ENCODE assay signal across 12 cellular contexts in genomic region chr4:26723216-26723615, GRCh38.
DNase-seq lines count a peak whose midpoint lies in the region; ATAC-seq and TF ChIP-seq lines count a peak whose summit lies in the region.
"Had no signal": no experiment of that assay in that cellular context is flagged by ENCODE, and none has a peak within 500 bp of the region (broad histone marks: within the 10 kb centered on the region; RNA-seq: fewer than 3 reads in every experiment).

No MANE protein-coding gene starts in this region.

- H3K4me1 Mint-ChIP-seq in Caco-2 (ENCODE audit: low read depth, unreplicated experiment): no peaks in the 10 kb centered on the region

- H3K27me3 Mint-ChIP-seq in Caco-2 (ENCODE audit: insufficient read depth, unreplicated experiment): no peaks in the 10 kb centered on the region

- H3K4me1 ChIP-seq in SJSA1 (replicated peaks): peaks cover 7% of the 10 kb centered on the region; the same call in 1 of the 2 replicates
- no peaks in the 10 kb centered on the region for H3K4me1 ChIP-seq in right atrium auricular region
- H3K4me1 ChIP-seq in Caco-2: peaks cover under 1% of the 10 kb centered on the region; the same call in 1 of the 2 replicates
- peaks cover 0 to 6% of the 10 kb centered on the region in 2 donors for H3K4me1 ChIP-seq in adrenal gland (replicated peaks in 1 of 2)
- H3K4me1 ChIP-seq: tibial nerve had no signal

- ATAC-seq in GM19438 (IDR thresholded peaks at IDR 0.05; ENCODE audit: low read depth, unreplicated experiment): peak; percentile 88
- ATAC-seq in HG02970 (IDR thresholded peaks at IDR 0.05; ENCODE audit: low FRiP score, unreplicated experiment): peak; percentile 68

- POLR2A ChIA-PET in HEK293T (lab: Yijun Ruan, JAX): interaction anchor here (1.5 kb wide), 1 partner anchor 134 kb away, joined by 3 read pairs; no protein-coding TSS in a partner anchor
- POLR2A ChIA-PET in Caco-2 (lab: Charles Lee): no interaction called here

- TF ChIP-seq CTCF in GM13976 (IDR thresholded peaks at IDR 0.05; ENCODE audit: borderline replicate concordance, control extremely low read depth, extremely low read depth, insufficient read depth, missing control alignments) (no peak), right atrium auricular region (IDR thresholded peaks at IDR 0.05) (no peak), Caco-2 (IDR thresholded peaks at IDR 0.05; ENCODE audit: insufficient read depth in 1 of 2, low read depth in 1 of 2, low read length in 1 of 2, severe bottlenecking in 1 of 2, unreplicated experiment in 1 of 2) (no peak), adrenal gland (IDR thresholded peaks at IDR 0.05) (no peak)

- H3K27me3 ChIP-seq in SJSA1 (replicated peaks) (no peaks in the 10 kb centered on the region), right atrium auricular region (no peaks in the 10 kb centered on the region), Caco-2 (replicated peaks; ENCODE audit: control insufficient read depth, insufficient read depth, low read length) (no peaks in the 10 kb centered on the region), adrenal gland (no peaks in the 10 kb centered on the region)
- H3K27me3 ChIP-seq: tibial nerve had no signal

- intact Hi-C loops in Caco-2 (cut with micrococcal nuclease; ENCODE audit: unreplicated experiment): loop anchor here (5.0 to 10.0 kb wide), 4 partner anchors 138 to 391 kb away; partner anchors contain the start of gene TBC1D19
- intact Hi-C loops in adrenal gland (cut with DNase I): loop anchor here (5.0 to 10.0 kb wide), 2 partner anchors 261 to 268 kb away; no protein-coding TSS in a partner anchor

- peak; percentile 12 for DNase-seq in GM13976 (ENCODE audit: low spot score)
- peak; percentile 40 to 47 for DNase-seq in SJSA1 (ENCODE audit: low read depth in 1 of 2, low spot score in 2 of 2)
- DNase-seq in right atrium auricular region (ENCODE audit: low spot score): no peak
- no peak for DNase-seq in HEK293T (ENCODE audit: extremely low spot score)
- DNase-seq in Caco-2: no peak
- no peak for DNase-seq in adrenal gland
- DNase-seq: GM23248, SIG-M5 had no signal

- no peaks in the 10 kb centered on the region for H3K9me3 Mint-ChIP-seq in Caco-2 (ENCODE audit: unreplicated experiment)
- H3K9me3 Mint-ChIP-seq: CD14-positive monocyte had no signal

- WGBS in adrenal gland, 4 donors: 93 to 100% (median 97%) methylated on average over 1 of the region's 1 CpG

- TF ChIP-seq POLR2A in adrenal gland (IDR thresholded peaks at IDR 0.05): no peak

- in situ Hi-C loops in GM13976 (cut with MboI; ENCODE audit: low sequenced_read_pairs, unreplicated experiment): loop anchor here (25.0 kb wide), 1 partner anchor 261 kb away; no protein-coding TSS in a partner anchor

- H3K27ac Mint-ChIP-seq in Caco-2 (ENCODE audit: unreplicated experiment): no peak overlapping the region

- H3K4me3 Mint-ChIP-seq in Caco-2 (ENCODE audit: unreplicated experiment): no peak overlapping the region
- H3K4me3 Mint-ChIP-seq: CD14-positive monocyte had no signal

- CTCF ChIA-PET in HEK293T (lab: Yijun Ruan, JAX): no interaction called here
- CTCF ChIA-PET in Caco-2 (lab: Charles Lee): no interaction called here

- BruUV-seq in Caco-2 (replicated peaks; lab: Mats Ljungman, UMichigan): no TSS peak

- H3K4me3 ChIP-seq in SJSA1 (no peak overlapping the region), right atrium auricular region (no peak overlapping the region), Caco-2 (ENCODE audit: low read depth, low read length) (no peak overlapping the region), adrenal gland (no peak overlapping the region)
- H3K4me3 ChIP-seq: GM23248, tibial nerve had no signal

- no peaks in the 10 kb centered on the region for H3K36me3 Mint-ChIP-seq in Caco-2 (ENCODE audit: insufficient read depth, unreplicated experiment)

- H3K9me3 ChIP-seq in SJSA1 (replicated peaks) (no peaks in the 10 kb centered on the region), right atrium auricular region (no peaks in the 10 kb centered on the region), Caco-2 (no peaks in the 10 kb centered on the region), adrenal gland (replicated peaks in 1 of 3) (no peaks in the 10 kb centered on the region)
- H3K9me3 ChIP-seq: tibial nerve had no signal

- no peak overlapping the region for H3K27ac ChIP-seq in SJSA1
- no peak overlapping the region for H3K27ac ChIP-seq in right atrium auricular region
- no peak overlapping the region for H3K27ac ChIP-seq in adrenal gland
- H3K27ac ChIP-seq: GM23248, tibial nerve had no signal

- H3K36me3 ChIP-seq in SJSA1 (no peaks in the 10 kb centered on the region), right atrium auricular region (no peaks in the 10 kb centered on the region), Caco-2 (ENCODE audit: control insufficient read depth, insufficient read depth, low read length) (no peaks in the 10 kb centered on the region), adrenal gland (replicated peaks in 1 of 2) (no peaks in the 10 kb centered on the region)

TF ChIP-seq in HEK293T, 16 proteins besides CTCF, POLR2A, EP300 and RAD21:
- TF ChIP-seq ZNF384 (IDR thresholded peaks at IDR 0.05) (no peak), FOXK2 (IDR thresholded peaks at IDR 0.05) (no peak), SP1 (IDR thresholded peaks at IDR 0.05) (no peak), LEF1 (IDR thresholded peaks at IDR 0.05; ENCODE audit: borderline replicate concordance) (no peak), ARNT (IDR thresholded peaks at IDR 0.05) (no peak), CTBP1 (IDR thresholded peaks at IDR 0.05; ENCODE audit: borderline replicate concordance) (no peak), TARDBP (IDR thresholded peaks at IDR 0.05) (no peak), SUZ12 (IDR thresholded peaks at IDR 0.05) (no peak), BHLHE40 (IDR thresholded peaks at IDR 0.05; ENCODE audit: borderline replicate concordance) (no peak), ELF4 (IDR thresholded peaks at IDR 0.05) (no peak), FOXA1 (IDR thresholded peaks at IDR 0.05) (no peak)

Comparison
In these comparisons a context has a peak if more than half of its experiments do, and no peak if none do; other contexts are left out.
1. DNase-seq: peak in GM13976 (single experiment) and SJSA1 (2 of 2); none in right atrium auricular region (single experiment), HEK293T (single experiment), Caco-2 (0 of 2) and adrenal gland (0 of 7).